20 cellular contexts compared by ENCODE assay signal in the genomic region with DNA sequence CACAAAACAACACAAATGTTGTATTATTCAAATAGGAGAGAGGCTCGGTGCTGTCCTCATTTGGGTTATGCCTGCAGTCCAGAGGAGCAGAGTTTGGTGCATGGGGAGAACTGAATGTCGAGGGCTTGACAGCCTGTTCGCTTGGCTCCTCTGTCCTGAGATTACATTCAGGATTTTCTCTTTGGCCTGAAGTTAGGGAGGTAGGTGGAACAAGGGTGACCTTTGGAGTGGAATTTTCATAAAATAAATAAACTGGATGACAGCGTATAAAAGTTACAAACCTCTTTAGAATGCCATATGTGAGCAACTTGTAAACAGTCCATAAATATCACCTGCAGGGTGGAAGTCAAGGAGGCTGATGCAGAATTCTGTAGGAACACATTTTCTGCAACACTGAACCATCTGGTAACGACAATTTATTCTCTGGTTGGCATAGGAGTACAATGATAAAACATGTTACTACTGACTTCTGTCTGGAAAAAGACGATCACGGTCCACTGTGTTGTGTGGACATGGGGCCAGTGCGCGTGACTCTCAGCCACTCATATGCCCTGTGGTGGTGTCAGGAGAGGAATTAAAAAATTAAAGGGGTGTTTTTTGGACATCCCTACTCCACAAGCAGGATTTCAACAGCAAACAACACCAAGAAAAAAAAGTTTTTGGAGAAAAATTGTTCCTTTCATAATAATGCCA. TPM values are rescaled to one million over a fixed set of nuclear protein-coding genes. Genes with fewer than 3 reads are reported as not detected.
DNase-seq lines count a peak whose midpoint lies in the region; ATAC-seq, FAIRE-seq and TF ChIP-seq lines count a peak whose summit lies in the region.
"Had no signal": no experiment of that assay in that cellular context is flagged by ENCODE, and none has a peak within 500 bp of the region (broad histone marks: within the 10 kb centered on the region; RNA-seq: fewer than 3 reads in every experiment).

No MANE protein-coding gene starts in this region.

- FAIRE-seq in HepG2 (lab: Jason Lieb, UNC), result no peak
- no peak for FAIRE-seq in GM19239 (lab: Jason Lieb, UNC)
- FAIRE-seq: H54 had no signal

- H3K79me2 ChIP-seq in HepG2 (ENCODE audit: insufficient read depth, low read length), result no peaks in the 10 kb centered on the region

- no peak overlapping the region for H2AFZ ChIP-seq in HepG2 (ENCODE audit: low read length)

- no peaks in the 10 kb centered on the region for H3K27me3 ChIP-seq in liver (ENCODE audit: control insufficient read depth in 4 of 4, insufficient read depth in 4 of 4, low read length in 3 of 4)
- no peaks in the 10 kb centered on the region for H3K27me3 ChIP-seq in HepG2 (ENCODE audit: control insufficient read depth in 1 of 2, insufficient read depth in 2 of 2, low read length in 2 of 2)
- no peaks in the 10 kb centered on the region for H3K27me3 ChIP-seq in gastroesophageal sphincter
- H3K27me3 ChIP-seq in stomach, result no peaks in the 10 kb centered on the region
- H3K27me3 ChIP-seq: BE2C, MG63, SJSA1 had no signal

- no peak for TF ChIP-seq RAD21 in liver (IDR thresholded peaks at IDR 0.05)
- no peak for TF ChIP-seq RAD21 in HepG2 (CRISPR knock-in tag; IDR thresholded peaks at IDR 0.05)

- no peak overlapping the region for H3K4me3 Mint-ChIP-seq in neural crest cell

- peaks cover 2% of the 10 kb centered on the region for H3K36me3 Mint-ChIP-seq in neural crest cell (ENCODE audit: low read depth)
- H3K36me3 Mint-ChIP-seq: CD4-positive, alpha-beta memory T cell had no signal

- no peak for TF ChIP-seq CTCF in liver (IDR thresholded peaks at IDR 0.05; ENCODE audit: low read depth, low read length, missing input control)
- TF ChIP-seq CTCF in HepG2 (CRISPR knock-in tag; IDR thresholded peaks at IDR 0.05), result no peak
- TF ChIP-seq CTCF in gastroesophageal sphincter (IDR thresholded peaks at IDR 0.05), result no peak
- no peak for TF ChIP-seq CTCF in neural crest cell (conservative IDR thresholded peaks at IDR 0.05)
- no peak for TF ChIP-seq CTCF in stomach (IDR thresholded peaks at IDR 0.05)

- BruUV-seq in HepG2 (replicated peaks; lab: Mats Ljungman, UMichigan), result no TSS peak

- in situ Hi-C loops in HepG2 (cut with HindIII; ENCODE audit: extremely low pct_ligation_motif_present, low pct_unique_long_range_greater_than_20kb), result no loop called here

- H3K4me1 Mint-ChIP-seq in neural crest cell, result peaks cover 61% of the 10 kb centered on the region

- intact Hi-C loops in HepG2 (cut with micrococcal nuclease; ENCODE audit: unreplicated experiment) (no loop called here), stomach (cut with DNase I; ENCODE audit: low total_unique reads) (no loop called here)

- H3K4me2 ChIP-seq in HepG2 (ENCODE audit: low read depth, low read length), result no peak overlapping the region
- H3K4me2 ChIP-seq: KMS-11 had no signal

- ATAC-seq in HepG2, result no peak
- no peak for ATAC-seq in gastroesophageal sphincter

- H3K9ac ChIP-seq in liver (ENCODE audit: low read depth in 1 of 2, low read length in 2 of 2) (no peak overlapping the region), HepG2 (ENCODE audit: insufficient read depth, low read depth, low read length) (no peak overlapping the region)
- H3K9ac ChIP-seq: KMS-11 had no signal

- POLR2A ChIA-PET in HepG2 (lab: Yijun Ruan, JAX), result no interaction called here

- no peaks in the 10 kb centered on the region for H3K9me3 Mint-ChIP-seq in neural crest cell
- H3K9me3 Mint-ChIP-seq: CD4-positive, alpha-beta memory T cell had no signal

- peak overlapping the region; percentile 76 for H3K27ac Mint-ChIP-seq in neural crest cell (ENCODE audit: unreplicated experiment)

- H3K4me3 ChIP-seq in liver (ENCODE audit: low read depth in 1 of 3, low read length in 3 of 3), result no peak overlapping the region
- no peak overlapping the region for H3K4me3 ChIP-seq in HepG2 (replicated peaks in 1 of 3; ENCODE audit: insufficient read depth in 1 of 3, low read depth in 2 of 3, low read length in 3 of 3)
- H3K4me3 ChIP-seq in gastroesophageal sphincter, result no peak overlapping the region
- no peak overlapping the region for H3K4me3 ChIP-seq in stomach
- H3K4me3 ChIP-seq: MG63, SJSA1 had no signal

- H3K36me3 ChIP-seq in liver (ENCODE audit: control insufficient read depth in 4 of 4, insufficient read depth in 3 of 4, low read depth in 1 of 4, low read length in 3 of 4), result peaks cover 0 to 3% (median under 1%) of the 10 kb centered on the region in 4 donors
- peaks cover 0 to 3% of the 10 kb centered on the region in 2 experiments; a peak in 1 of 5 replicates for H3K36me3 ChIP-seq in HepG2 (replicated peaks in 1 of 2; ENCODE audit: control insufficient read depth in 1 of 2, insufficient read depth in 2 of 2, low read length in 2 of 2)
- peaks cover 0 to 5% of the 10 kb centered on the region in 2 donors for H3K36me3 ChIP-seq in gastroesophageal sphincter
- no peaks in the 10 kb centered on the region for H3K36me3 ChIP-seq in stomach
- H3K36me3 ChIP-seq: MG63 had no signal

- H3K9me3 ChIP-seq in liver (ENCODE audit: control insufficient read depth in 4 of 4, low read length in 3 of 4) (no peaks in the 10 kb centered on the region), HepG2 (ENCODE audit: low read length) (no peaks in the 10 kb centered on the region), gastroesophageal sphincter (no peaks in the 10 kb centered on the region), stomach (no peaks in the 10 kb centered on the region)
- H3K9me3 ChIP-seq: BE2C, MG63, SJSA1 had no signal

- 50% methylated on average over 9 of the region's 9 CpGs for WGBS in liver
- WGBS in HepG2 (ENCODE audit: low lambda C conversion rate), result 87% methylated on average over 9 of the region's 9 CpGs
- 46 to 49% methylated on average over 8 of the region's 9 CpGs for WGBS in gastroesophageal sphincter (ENCODE audit: low coverage in 1 of 2), 2 donors
- 73 to 89% (median 79%) methylated on average over 9 of the region's 9 CpGs for WGBS in stomach, 5 donors

- no peaks in the 10 kb centered on the region for H4K20me1 ChIP-seq in HepG2 (ENCODE audit: insufficient read depth, low read length)

- DNase-seq in HepG2 (ENCODE audit: low spot score) (no peak), neural crest cell (ENCODE audit: low read depth, low spot score) (no peak), NCI-H1930 (lab: John Stamatoyannopoulos, UW) (no peak), GM19239 (ENCODE audit: insufficient read length, low spot score) (no peak), stomach (no peak)
- DNase-seq: BE2C; CD4-positive, alpha-beta memory T cell; MG63; NCI-H1092 treated with DMSO at 0.1 percent for 48 hours; NCI-H2029; NCI-H2227 treated with DMSO at 0.1 percent for 48 hours; NCI-H526; NK-92 treated with Interleukin-12 subunit alpha and Interleukin-12 subunit beta, amount 100 ng/mL, for 24 hours; OCI-M1 had no signal

- H3K27ac ChIP-seq in liver (ENCODE audit: low read depth in 1 of 2, low read length in 2 of 2) (peak overlapping the region in 1 of 2 donors; percentile 15), HepG2 (ENCODE audit: extremely low read length, insufficient read depth, low read length) (no peak overlapping the region), gastroesophageal sphincter (peak overlapping the region in 3 of 4 donors; percentile 3 to 35 (median 28)), stomach (peak overlapping the region in 1 of 5 donors; percentile 35)
- H3K27ac ChIP-seq: KMS-11, RWPE1, SJSA1 had no signal

- TF ChIP-seq POLR2A in HepG2 (IDR thresholded peaks at IDR 0.05; ENCODE audit: insufficient read depth in 1 of 2, low read depth in 2 of 2, low read length in 2 of 2), result no peak
- no peak for TF ChIP-seq POLR2A in gastroesophageal sphincter (IDR thresholded peaks at IDR 0.05)
- no peak for TF ChIP-seq POLR2A in stomach (IDR thresholded peaks at IDR 0.05)

- H3K4me1 ChIP-seq in liver (ENCODE audit: control insufficient read depth in 4 of 4, insufficient read depth in 4 of 4, low read length in 3 of 4) (peaks cover 0 to 17% (median 12%) of the 10 kb centered on the region in 4 donors), HepG2 (ENCODE audit: insufficient read depth, low read length) (peaks cover 50% of the 10 kb centered on the region), gastroesophageal sphincter (peaks cover 3 to 84% (median 25%) of the 10 kb centered on the region in 3 donors), stomach (peaks cover 0 to 36% (median 19%) of the 10 kb centered on the region in 4 donors)

- CTCF ChIA-PET in HepG2 (lab: Yijun Ruan, JAX; ENCODE audit: low intra/inter-chr PET ratio, low total read pairs), result no interaction called here

- no peak for TF ChIP-seq EP300 in HepG2 (IDR thresholded peaks at IDR 0.05; ENCODE audit: low read depth in 2 of 2, low read length in 2 of 2)
- TF ChIP-seq EP300 in HepG2 (CRISPR knock-in tag; IDR thresholded peaks at IDR 0.05; ENCODE audit: borderline replicate concordance), result no peak
- no peak for TF ChIP-seq EP300 in gastroesophageal sphincter (IDR thresholded peaks at IDR 0.05)
- no peak for TF ChIP-seq EP300 in stomach (IDR thresholded peaks at IDR 0.05)

- no peaks in the 10 kb centered on the region for H3K27me3 Mint-ChIP-seq in neural crest cell (ENCODE audit: low read depth)

RNA-seq across cellular contexts. Expression of a gene that starts 33.2 kb away (rescaled TPM):
- total RNA-seq in liver, result 10 to 100 TPM; 55.0 to 55.6 TPM
- 10 to 100 TPM; 14.6 to 20.6 TPM for polyA plus RNA-seq in liver
- total RNA-seq in HepG2 (2016; rRNA removed; fragmentation: Illumina TruSeq; extraction: Trizol), result 3.7 and 5.8 TPM in 2 replicates
- total RNA-seq in HepG2 (2016; cell fraction: cytosol; rRNA removed; fragmentation: Illumina TruSeq; extraction: Trizol; ENCODE audit: low read depth), result 0.40 and 0.62 TPM in 2 replicates
- 2.3 and 7.2 TPM in 2 replicates for total RNA-seq in HepG2 (2016; cell fraction: insoluble cytoplasmic fraction; rRNA removed; fragmentation: Illumina TruSeq; extraction: Trizol)
- 1.4 and 1.5 TPM in 2 replicates for total RNA-seq in HepG2 (2016; cell fraction: membrane; rRNA removed; fragmentation: Illumina TruSeq; extraction: Trizol)
- 8.7 and 10.3 TPM in 2 replicates for total RNA-seq in HepG2 (2016; cell fraction: nucleus; rRNA removed; fragmentation: Illumina TruSeq; extraction: Trizol)
- polyA plus RNA-seq in HepG2 (2011; rRNA removed), result 5.3 and 5.8 TPM in 2 replicates
- 3.6 and 4.6 TPM in 2 replicates for polyA plus RNA-seq in HepG2 (2011; cell fraction: cytosol; rRNA removed)
- polyA plus RNA-seq in HepG2 (2011; cell fraction: nucleus; rRNA removed), result 7.4 and 8.5 TPM in 2 replicates
- polyA plus RNA-seq in HepG2 (2012), result 7.2 and 14.9 TPM in 2 replicates
- polyA plus RNA-seq in HepG2 (2016; cell fraction: cytosol; fragmentation: Illumina TruSeq; extraction: Trizol; ENCODE audit: low read depth), result 0.29 and 0.38 TPM in 2 replicates
- polyA plus RNA-seq in HepG2 (2016; cell fraction: insoluble cytoplasmic fraction; fragmentation: Illumina TruSeq; extraction: Trizol; ENCODE audit: low read depth), result 2.2 and 2.4 TPM in 2 replicates
- polyA plus RNA-seq in HepG2 (2016; cell fraction: membrane; fragmentation: Illumina TruSeq; extraction: Trizol; ENCODE audit: low read depth), result 0.31 and 0.57 TPM in 2 replicates
- polyA plus RNA-seq in HepG2 (2016; cell fraction: nucleus; fragmentation: Illumina TruSeq; extraction: Trizol; ENCODE audit: insufficient read depth, low read depth), result 6.3 and 7.6 TPM in 2 replicates
- 10.2 and 16.5 TPM in 2 replicates for polyA minus RNA-seq in HepG2 (2011; rRNA and poly(A)+ RNA removed; ENCODE audit: low replicate concordance)
- 12.9 and 14.9 TPM in 2 replicates for polyA minus RNA-seq in HepG2 (2011; cell fraction: cytosol; rRNA and poly(A)+ RNA removed)
- polyA minus RNA-seq in HepG2 (2011; cell fraction: nucleus; rRNA and poly(A)+ RNA removed), result 20.0 and 24.4 TPM in 2 replicates
- total RNA-seq in gastroesophageal sphincter, result 10 to 100 TPM; 43.4 to 95.4 (median 52.7) TPM
- 14.5 and 16.1 TPM in 2 replicates for total RNA-seq in neural crest cell
- 10 to 100 TPM in 4 of 5 donors, 1 to 10 TPM in 1; 7.2 to 94.7 (median 21.0) TPM for total RNA-seq in stomach
- 1 to 10 TPM; 4.6 to 6.1 (median 5.3) TPM for polyA plus RNA-seq in stomach
- polyA plus RNA-seq: CD4-positive, alpha-beta memory T cell had no signal
